In genomic region chr16:4989391-4990006, GRCh38 we compare ENCODE assay signal across 25 cellular contexts. TPM values are rescaled to one million over a fixed set of nuclear protein-coding genes. Genes with fewer than 3 reads are reported as not detected.
A peak's percentile ranks its signal among the peaks of the same experiment; 100 is the strongest.
DNase-seq lines count a peak whose midpoint lies in the region; ATAC-seq, FAIRE-seq and TF ChIP-seq lines count a peak whose summit lies in the region.
"Had no signal": no experiment of that assay in that cellular context is flagged by ENCODE, and none has a peak within 500 bp of the region (broad histone marks: within the 10 kb centered on the region; RNA-seq: fewer than 3 reads in every experiment).

No MANE protein-coding gene starts in this region.

- no peaks in the 10 kb centered on the region for H3K9me3 Mint-ChIP-seq in activated naive CD8-positive, alpha-beta T cell (ENCODE audit: low read depth)
- H3K9me3 Mint-ChIP-seq in activated naive CD8-positive, alpha-beta T cell treated with anti-CD3 and anti-CD28 coated beads, Interleukin-2, amount 50 U/mL, for 24 hours: no peaks in the 10 kb centered on the region

- peaks cover 10% of the 10 kb centered on the region for H3K4me1 Mint-ChIP-seq in activated naive CD8-positive, alpha-beta T cell (ENCODE audit: low read depth)
- peaks cover 2% of the 10 kb centered on the region for H3K4me1 Mint-ChIP-seq in activated naive CD8-positive, alpha-beta T cell treated with anti-CD3 and anti-CD28 coated beads, Interleukin-2, amount 50 U/mL, for 24 hours

- TF ChIP-seq CTCF in HepG2 (CRISPR knock-in tag; IDR thresholded peaks at IDR 0.05): no peak

- BruUV-seq in HepG2 (replicated peaks; lab: Mats Ljungman, UMichigan): no TSS peak

- FAIRE-seq in HepG2 (lab: Jason Lieb, UNC): no peak
- FAIRE-seq: GM12891 had no signal

- H3K36me3 Mint-ChIP-seq in activated naive CD8-positive, alpha-beta T cell: no peaks in the 10 kb centered on the region
- no peaks in the 10 kb centered on the region for H3K36me3 Mint-ChIP-seq in activated naive CD8-positive, alpha-beta T cell treated with anti-CD3 and anti-CD28 coated beads, Interleukin-2, amount 50 U/mL, for 24 hours (ENCODE audit: low read depth)
- H3K36me3 Mint-ChIP-seq: CD4-positive, alpha-beta memory T cell had no signal

- no peak for TF ChIP-seq RAD21 in HepG2 (CRISPR knock-in tag; IDR thresholded peaks at IDR 0.05)

- H3K27me3 Mint-ChIP-seq in activated naive CD8-positive, alpha-beta T cell: peaks cover 26% of the 10 kb centered on the region
- peaks cover 42% of the 10 kb centered on the region for H3K27me3 Mint-ChIP-seq in activated naive CD8-positive, alpha-beta T cell treated with anti-CD3 and anti-CD28 coated beads, Interleukin-2, amount 50 U/mL, for 24 hours

- no peak overlapping the region for H2AFZ ChIP-seq in HepG2 (ENCODE audit: low read length)

- in situ Hi-C loops in HepG2 (cut with HindIII; ENCODE audit: extremely low pct_ligation_motif_present, low pct_unique_long_range_greater_than_20kb): no loop called here

- 50% methylated on average over 9 of the region's 9 CpGs for WGBS in HepG2 (ENCODE audit: low lambda C conversion rate)

- no peaks in the 10 kb centered on the region for H3K79me2 ChIP-seq in HepG2 (ENCODE audit: insufficient read depth, low read length)

- no peaks in the 10 kb centered on the region for H3K9me3 ChIP-seq in HepG2 (ENCODE audit: low read length)
- H3K9me3 ChIP-seq: BLaER1 treated with 17β-estradiol and CSF1 and Interleukin-3, amounts not matched to agents 10 nM and 100 nM; Caco-2; HAP-1 had no signal

- peak overlapping the region; percentile 50 for H3K4me3 Mint-ChIP-seq in activated naive CD8-positive, alpha-beta T cell
- H3K4me3 Mint-ChIP-seq in activated naive CD8-positive, alpha-beta T cell treated with anti-CD3 and anti-CD28 coated beads, Interleukin-2, amount 50 U/mL, for 24 hours: no peak overlapping the region
- H3K4me3 Mint-ChIP-seq: CD4-positive, alpha-beta memory T cell had no signal

- H3K4me1 ChIP-seq in HepG2 (ENCODE audit: insufficient read depth, low read length): peaks cover 13% of the 10 kb centered on the region
- H3K4me1 ChIP-seq: BLaER1 treated with 17β-estradiol and CSF1 and Interleukin-3, amounts not matched to agents 10 nM and 100 nM; Caco-2; HAP-1 had no signal

- no peak for DNase-seq in activated naive CD8-positive, alpha-beta T cell treated with anti-CD3 and anti-CD28 coated beads, Interleukin-2, amount 50 U/mL, for 24 hours
- no peak for DNase-seq in HepG2 (ENCODE audit: low spot score)
- DNase-seq in KG1 (lab: John Stamatoyannopoulos, UW): no peak
- DNase-seq in UCSD-AML1 (lab: John Stamatoyannopoulos, UW; ENCODE audit: unreplicated experiment): no peak
- no peak for DNase-seq in cortex of kidney (lab: John Stamatoyannopoulos, UW)
- DNase-seq: Caco-2; CD4-positive, alpha-beta memory T cell; DMS153; Kasumi-1; NCI-H1694; NCI-H2081; NCI-H2171; NCI-H345; NCI-H524; NCI-H82; Peyer's patch had no signal

- CTCF ChIA-PET in HepG2 (lab: Yijun Ruan, JAX; ENCODE audit: low intra/inter-chr PET ratio, low total read pairs): no interaction called here

- no peak for ATAC-seq in activated naive CD8-positive, alpha-beta T cell treated with anti-CD3 and anti-CD28 coated beads, Interleukin-2, amount 50 U/mL, for 24 hours
- no peak for ATAC-seq in HepG2
- ATAC-seq: SK-N-SH treated with all-trans-retinoic acid at 6 μM for 48 hours had no signal

- H3K27me3 ChIP-seq in HepG2 (ENCODE audit: control insufficient read depth in 1 of 2, insufficient read depth in 2 of 2, low read length in 2 of 2): peaks cover 7 to 43% of the 10 kb centered on the region in 2 experiments

- intact Hi-C loops in HepG2 (cut with micrococcal nuclease; ENCODE audit: unreplicated experiment): no loop called here

- H3K4me3 ChIP-seq in HepG2 (replicated peaks in 1 of 3; ENCODE audit: insufficient read depth in 1 of 3, low read depth in 2 of 3, low read length in 3 of 3): no peak overlapping the region
- H3K4me3 ChIP-seq: BLaER1 treated with 17β-estradiol and CSF1 and Interleukin-3, amounts not matched to agents 10 nM and 100 nM; HAP-1; Peyer's patch had no signal

- no peak overlapping the region for H3K9ac ChIP-seq in HepG2 (ENCODE audit: insufficient read depth, low read depth, low read length)
- H3K9ac ChIP-seq: BLaER1 treated with 17β-estradiol and CSF1 and Interleukin-3, amounts not matched to agents 10 nM and 100 nM had no signal

- TF ChIP-seq EP300 in HepG2 (IDR thresholded peaks at IDR 0.05; ENCODE audit: low read depth in 2 of 2, low read length in 2 of 2) (no peak), HepG2 (CRISPR knock-in tag; IDR thresholded peaks at IDR 0.05; ENCODE audit: borderline replicate concordance) (no peak)

- no peaks in the 10 kb centered on the region for H3K36me3 ChIP-seq in HepG2 (replicated peaks in 1 of 2; ENCODE audit: control insufficient read depth in 1 of 2, insufficient read depth in 2 of 2, low read length in 2 of 2)
- H3K36me3 ChIP-seq: BLaER1 treated with 17β-estradiol and CSF1 and Interleukin-3, amounts not matched to agents 10 nM and 100 nM; HAP-1; Peyer's patch had no signal

- POLR2A ChIA-PET in HepG2 (lab: Yijun Ruan, JAX): interaction anchor here (0.6 kb wide), 1 partner anchor 9 kb away, joined by 4 read pairs; no protein-coding TSS in a partner anchor

- no peak for TF ChIP-seq POLR2A in HepG2 (IDR thresholded peaks at IDR 0.05; ENCODE audit: insufficient read depth in 1 of 2, low read depth in 2 of 2, low read length in 2 of 2)

- H3K27ac Mint-ChIP-seq in activated naive CD8-positive, alpha-beta T cell: no peak overlapping the region
- no peak overlapping the region for H3K27ac Mint-ChIP-seq in activated naive CD8-positive, alpha-beta T cell treated with anti-CD3 and anti-CD28 coated beads, Interleukin-2, amount 50 U/mL, for 24 hours
- H3K27ac Mint-ChIP-seq: CD4-positive, alpha-beta memory T cell had no signal

- H3K4me2 ChIP-seq in HepG2 (ENCODE audit: low read depth, low read length): no peak overlapping the region
- H3K4me2 ChIP-seq: BLaER1 treated with 17β-estradiol and CSF1 and Interleukin-3, amounts not matched to agents 10 nM and 100 nM had no signal

- no peaks in the 10 kb centered on the region for H4K20me1 ChIP-seq in HepG2 (ENCODE audit: insufficient read depth, low read length)
- H4K20me1 ChIP-seq: BLaER1 treated with 17β-estradiol and CSF1 and Interleukin-3, amounts not matched to agents 10 nM and 100 nM had no signal

- no peak overlapping the region for H3K27ac ChIP-seq in HepG2 (ENCODE audit: extremely low read length, insufficient read depth, low read length)
- H3K27ac ChIP-seq: 22Rv1; BLaER1 treated with 17β-estradiol and CSF1 and Interleukin-3, amounts not matched to agents 10 nM and 100 nM; HL-60; Peyer's patch had no signal

RNA-seq across cellular contexts. Expression of gene SEC14L5, which starts 31.4 kb away (rescaled TPM):
- total RNA-seq in HepG2 (2016; rRNA removed; fragmentation: Illumina TruSeq; extraction: Trizol): 0.36 and 0.42 TPM in 2 replicates
- 0.09 TPM in 1 of 2 replicates, not detected in the other for total RNA-seq in HepG2 (2016; cell fraction: cytosol; rRNA removed; fragmentation: Illumina TruSeq; extraction: Trizol; ENCODE audit: low read depth)
- 0.34 and 0.43 TPM in 2 replicates for total RNA-seq in HepG2 (2016; cell fraction: insoluble cytoplasmic fraction; rRNA removed; fragmentation: Illumina TruSeq; extraction: Trizol)
- 0.19 and 0.21 TPM in 2 replicates for total RNA-seq in HepG2 (2016; cell fraction: membrane; rRNA removed; fragmentation: Illumina TruSeq; extraction: Trizol)
- total RNA-seq in HepG2 (2016; cell fraction: nucleus; rRNA removed; fragmentation: Illumina TruSeq; extraction: Trizol): 0.34 and 0.43 TPM in 2 replicates
- polyA plus RNA-seq in HepG2 (2011; rRNA removed): 0.40 and 0.60 TPM in 2 replicates
- 0.31 and 0.44 TPM in 2 replicates for polyA plus RNA-seq in HepG2 (2011; cell fraction: cytosol; rRNA removed)
- 1.3 and 1.5 TPM in 2 replicates for polyA plus RNA-seq in HepG2 (2011; cell fraction: nucleus; rRNA removed)
- 0.59 and 1.0 TPM in 2 replicates for polyA plus RNA-seq in HepG2 (2012)
- polyA plus RNA-seq in HepG2 (2016; cell fraction: cytosol; fragmentation: Illumina TruSeq; extraction: Trizol; ENCODE audit: low read depth): 0.02 TPM in 2 replicates
- 0.32 and 0.43 TPM in 2 replicates for polyA plus RNA-seq in HepG2 (2016; cell fraction: insoluble cytoplasmic fraction; fragmentation: Illumina TruSeq; extraction: Trizol; ENCODE audit: low read depth)
- 0.08 and 0.14 TPM in 2 replicates for polyA plus RNA-seq in HepG2 (2016; cell fraction: membrane; fragmentation: Illumina TruSeq; extraction: Trizol; ENCODE audit: low read depth)
- 0.31 and 0.41 TPM in 2 replicates for polyA plus RNA-seq in HepG2 (2016; cell fraction: nucleus; fragmentation: Illumina TruSeq; extraction: Trizol; ENCODE audit: insufficient read depth, low read depth)
- 0.16 and 1.5 TPM in 2 replicates for polyA minus RNA-seq in HepG2 (2011; rRNA and poly(A)+ RNA removed; ENCODE audit: low replicate concordance)
- polyA minus RNA-seq in HepG2 (2011; cell fraction: cytosol; rRNA and poly(A)+ RNA removed): 0.18 and 0.49 TPM in 2 replicates
- polyA minus RNA-seq in HepG2 (2011; cell fraction: nucleus; rRNA and poly(A)+ RNA removed): 0.64 and 0.75 TPM in 2 replicates
- total RNA-seq: CD4-positive, alpha-beta memory T cell; HT1080; MCF 10A had no signal
- polyA plus RNA-seq: CD4-positive, alpha-beta memory T cell had no signal

RNA-seq across cellular contexts. Expression of gene NAGPA, which starts 44.2 kb away (rescaled TPM):
- 29.8 and 60.3 TPM in 2 replicates for total RNA-seq in HepG2 (2016; rRNA removed; fragmentation: Illumina TruSeq; extraction: Trizol)
- total RNA-seq in HepG2 (2016; cell fraction: cytosol; rRNA removed; fragmentation: Illumina TruSeq; extraction: Trizol; ENCODE audit: low read depth): 10.2 and 12.2 TPM in 2 replicates
- total RNA-seq in HepG2 (2016; cell fraction: insoluble cytoplasmic fraction; rRNA removed; fragmentation: Illumina TruSeq; extraction: Trizol): 25.3 and 59.7 TPM in 2 replicates
- total RNA-seq in HepG2 (2016; cell fraction: membrane; rRNA removed; fragmentation: Illumina TruSeq; extraction: Trizol): 19.0 and 22.6 TPM in 2 replicates
- total RNA-seq in HepG2 (2016; cell fraction: nucleus; rRNA removed; fragmentation: Illumina TruSeq; extraction: Trizol): 58.3 and 69.4 TPM in 2 replicates
- 27.1 and 31.6 TPM in 2 replicates for polyA plus RNA-seq in HepG2 (2011; rRNA removed)
- 28.0 and 43.3 TPM in 2 replicates for polyA plus RNA-seq in HepG2 (2011; cell fraction: cytosol; rRNA removed)
- polyA plus RNA-seq in HepG2 (2011; cell fraction: nucleus; rRNA removed): 119 and 135 TPM in 2 replicates
- 20.6 and 22.0 TPM in 2 replicates for polyA plus RNA-seq in HepG2 (2012)
- polyA plus RNA-seq in HepG2 (2016; cell fraction: cytosol; fragmentation: Illumina TruSeq; extraction: Trizol; ENCODE audit: low read depth): 7.6 and 9.3 TPM in 2 replicates
- 24.9 and 27.9 TPM in 2 replicates for polyA plus RNA-seq in HepG2 (2016; cell fraction: insoluble cytoplasmic fraction; fragmentation: Illumina TruSeq; extraction: Trizol; ENCODE audit: low read depth)
- 15.1 and 16.1 TPM in 2 replicates for polyA plus RNA-seq in HepG2 (2016; cell fraction: membrane; fragmentation: Illumina TruSeq; extraction: Trizol; ENCODE audit: low read depth)
- 111 and 120 TPM in 2 replicates for polyA plus RNA-seq in HepG2 (2016; cell fraction: nucleus; fragmentation: Illumina TruSeq; extraction: Trizol; ENCODE audit: insufficient read depth, low read depth)
- 13.4 and 91.3 TPM in 2 replicates for polyA minus RNA-seq in HepG2 (2011; rRNA and poly(A)+ RNA removed; ENCODE audit: low replicate concordance)
- 24.6 and 30.4 TPM in 2 replicates for polyA minus RNA-seq in HepG2 (2011; cell fraction: cytosol; rRNA and poly(A)+ RNA removed)
- polyA minus RNA-seq in HepG2 (2011; cell fraction: nucleus; rRNA and poly(A)+ RNA removed): 41.9 and 43.5 TPM in 2 replicates

RNA-seq across cellular contexts. Expression of gene PPL, which starts 52.6 kb away (rescaled TPM):
- 4.4 and 6.6 TPM in 2 replicates for total RNA-seq in HepG2 (2016; rRNA removed; fragmentation: Illumina TruSeq; extraction: Trizol)
- 1.1 and 1.5 TPM in 2 replicates for total RNA-seq in HepG2 (2016; cell fraction: cytosol; rRNA removed; fragmentation: Illumina TruSeq; extraction: Trizol; ENCODE audit: low read depth)
- 3.3 and 6.8 TPM in 2 replicates for total RNA-seq in HepG2 (2016; cell fraction: insoluble cytoplasmic fraction; rRNA removed; fragmentation: Illumina TruSeq; extraction: Trizol)
- 1.8 and 2.4 TPM in 2 replicates for total RNA-seq in HepG2 (2016; cell fraction: membrane; rRNA removed; fragmentation: Illumina TruSeq; extraction: Trizol)
- total RNA-seq in HepG2 (2016; cell fraction: nucleus; rRNA removed; fragmentation: Illumina TruSeq; extraction: Trizol): 8.8 and 10.7 TPM in 2 replicates
- polyA plus RNA-seq in HepG2 (2011; rRNA removed): 5.7 and 7.5 TPM in 2 replicates
- 4.1 and 4.4 TPM in 2 replicates for polyA plus RNA-seq in HepG2 (2011; cell fraction: cytosol; rRNA removed)
- 19.1 and 22.6 TPM in 2 replicates for polyA plus RNA-seq in HepG2 (2011; cell fraction: nucleus; rRNA removed)
- 5.2 and 7.1 TPM in 2 replicates for polyA plus RNA-seq in HepG2 (2012)
- 0.62 and 0.73 TPM in 2 replicates for polyA plus RNA-seq in HepG2 (2016; cell fraction: cytosol; fragmentation: Illumina TruSeq; extraction: Trizol; ENCODE audit: low read depth)
- polyA plus RNA-seq in HepG2 (2016; cell fraction: insoluble cytoplasmic fraction; fragmentation: Illumina TruSeq; extraction: Trizol; ENCODE audit: low read depth): 2.7 and 3.1 TPM in 2 replicates
- 0.72 and 0.92 TPM in 2 replicates for polyA plus RNA-seq in HepG2 (2016; cell fraction: membrane; fragmentation: Illumina TruSeq; extraction: Trizol; ENCODE audit: low read depth)
- polyA plus RNA-seq in HepG2 (2016; cell fraction: nucleus; fragmentation: Illumina TruSeq; extraction: Trizol; ENCODE audit: insufficient read depth, low read depth): 14.4 and 14.5 TPM in 2 replicates
- polyA minus RNA-seq in HepG2 (2011; rRNA and poly(A)+ RNA removed; ENCODE audit: low replicate concordance): 9.9 and 18.8 TPM in 2 replicates
- 6.1 and 7.4 TPM in 2 replicates for polyA minus RNA-seq in HepG2 (2011; cell fraction: cytosol; rRNA and poly(A)+ RNA removed)
- 7.3 and 10.2 TPM in 2 replicates for polyA minus RNA-seq in HepG2 (2011; cell fraction: nucleus; rRNA and poly(A)+ RNA removed)
- total RNA-seq: CD4-positive, alpha-beta memory T cell had no signal
